ENCODE assay signal across 12 cellular contexts in the genomic region with DNA sequence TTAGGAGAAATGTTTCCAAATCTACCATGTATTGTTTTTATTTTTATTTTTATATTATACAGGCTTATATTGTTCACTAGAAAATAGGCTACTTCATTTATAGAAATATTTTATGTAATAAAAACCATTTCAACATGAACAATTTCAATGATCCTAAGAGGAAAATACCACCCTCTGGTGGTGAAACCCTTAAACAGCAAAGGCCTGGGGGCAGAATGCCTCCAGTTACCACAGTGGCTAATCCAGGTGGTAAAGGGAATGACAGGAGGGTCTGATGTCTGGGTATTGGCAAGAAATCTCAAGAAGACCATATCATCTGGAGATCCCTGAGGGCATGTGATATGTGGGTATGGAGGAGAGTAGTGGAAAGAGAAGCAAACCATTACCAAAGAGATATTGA. TPM values are rescaled to one million over a fixed set of nuclear protein-coding genes. Genes with fewer than 3 reads are reported as not detected.
DNase-seq lines count a peak whose midpoint lies in the region; ATAC-seq, FAIRE-seq and TF ChIP-seq lines count a peak whose summit lies in the region.
"Had no signal": no experiment of that assay in that cellular context is flagged by ENCODE, and none has a peak within 500 bp of the region (broad histone marks: within the 10 kb centered on the region; RNA-seq: fewer than 3 reads in every experiment).

No MANE protein-coding gene starts in this region.

- intact Hi-C loops in kidney (cut with DNase I), result no loop called here

- no peak for ATAC-seq in GM21367 (IDR thresholded peaks at IDR 0.05; ENCODE audit: unreplicated experiment)

- FAIRE-seq in kidney (lab: Jason Lieb, UNC), result peak; percentile 35

- no peaks in the 10 kb centered on the region for H3K27me3 ChIP-seq in AG04450 (ENCODE audit: control insufficient read depth, insufficient read depth, low read length)

- no peak overlapping the region for H3K4me3 ChIP-seq in AG04450 (ENCODE audit: low read depth, low read length)
- no peak overlapping the region for H3K4me3 ChIP-seq in kidney (ENCODE audit: low read length in 2 of 2)
- H3K4me3 ChIP-seq: SK-N-MC had no signal

- in situ Hi-C loops in GM13976 (cut with MboI; ENCODE audit: low sequenced_read_pairs, unreplicated experiment), result no loop called here

- TF ChIP-seq CTCF in AG04450 (IDR thresholded peaks at IDR 0.05; ENCODE audit: low read depth, low read length) (peak; percentile 34; the same call in 1 of the 2 replicates), GM13976 (IDR thresholded peaks at IDR 0.05; ENCODE audit: borderline replicate concordance, control extremely low read depth, extremely low read depth, insufficient read depth, missing control alignments) (peak; percentile 30), VCaP (conservative IDR thresholded peaks at IDR 0.05) (peak; percentile 32), kidney (IDR thresholded peaks at IDR 0.05; ENCODE audit: borderline replicate concordance, extremely low read depth, insufficient read depth) (peak; percentile 26), GM10248 (IDR thresholded peaks at IDR 0.05; ENCODE audit: control extremely low read depth, extremely low read depth, low read depth, missing control alignments) (no peak)

- H3K9me3 ChIP-seq in AG04450 (ENCODE audit: control insufficient read depth, insufficient read depth, low read length), result no peaks in the 10 kb centered on the region
- no peaks in the 10 kb centered on the region for H3K9me3 ChIP-seq in kidney (ENCODE audit: control insufficient read depth in 1 of 2, low read length in 2 of 2)

- H3K27ac ChIP-seq in AG04450 (ENCODE audit: low read depth, low read length), result no peak overlapping the region
- H3K27ac ChIP-seq in VCaP, result no peak overlapping the region
- H3K27ac ChIP-seq in kidney (ENCODE audit: low read depth in 2 of 2, low read length in 2 of 2), result no peak overlapping the region
- H3K27ac ChIP-seq: SK-N-MC had no signal

- H3K9ac ChIP-seq in kidney (ENCODE audit: low read length in 2 of 2), result no peak overlapping the region

- H3K36me3 ChIP-seq in kidney (ENCODE audit: control insufficient read depth in 1 of 2, insufficient read depth in 2 of 2, low read length in 2 of 2), result no peaks in the 10 kb centered on the region

- CTCF ChIA-PET in AG04450 (lab: Charles Lee), result interaction anchor here (1.7 kb wide), 1 partner anchor 401 kb away, joined by 6 read pairs; no protein-coding TSS in a partner anchor
- CTCF ChIA-PET in GM10248 (lab: Yijun Ruan, JAX), result interaction anchor here (0.9 to 5.6 kb wide), 18 partner anchors 8 to 484 kb away, joined by 3 to 41 read pairs (median 6); partner anchors contain the start of genes ITGB8 and MACC1

- no peak for DNase-seq in AG04450 (ENCODE audit: low read depth, low spot score)
- no peak for DNase-seq in GM13976 (ENCODE audit: low spot score)
- DNase-seq in kidney, result no peak
- no peak for DNase-seq in GM10248 (ENCODE audit: extremely low spot score)
- DNase-seq in activated CD8-positive, alpha-beta memory T cell treated with anti-CD3 and anti-CD28 coated beads, Interleukin-2, amount 50 U/mL, for 48 hours, result no peak
- no peak for DNase-seq in activated CD4-positive, CD25-positive, alpha-beta regulatory T cell (lab: John Stamatoyannopoulos, UW)
- DNase-seq: hypothalamus, NCI-H1436, posterior cingulate gyrus had no signal

- POLR2A ChIA-PET in AG04450 (lab: Yijun Ruan, JAX) (no interaction called here), GM10248 (lab: Yijun Ruan, JAX) (no interaction called here)

- peaks cover 0 to 10% of the 10 kb centered on the region in 2 donors for H3K4me1 ChIP-seq in kidney (ENCODE audit: control insufficient read depth in 1 of 2, insufficient read depth in 1 of 2, low read depth in 1 of 2, low read length in 2 of 2)

RNA-seq across cellular contexts. Expression of gene MACC1, which starts 19.3 kb away (rescaled TPM):
- polyA plus RNA-seq in AG04450 (2011; rRNA removed) (0.06 and 0.07 TPM in 2 replicates), kidney (ENCODE audit: insufficient read depth, low read depth, low replicate concordance) (3.7 TPM)
- polyA minus RNA-seq in AG04450 (2011; rRNA and poly(A)+ RNA removed), result 0.09 and 0.30 TPM in 2 replicates
- 72.6 TPM for total RNA-seq in kidney
